In genomic region chr17:34637548-34638525, GRCh38 we compare ENCODE assay signal across 8 cellular contexts. TPM values are rescaled to one million over a fixed set of nuclear protein-coding genes. Genes with fewer than 3 reads are reported as not detected.
DNase-seq lines count a peak whose midpoint lies in the region; ATAC-seq and TF ChIP-seq lines count a peak whose summit lies in the region.

No MANE protein-coding gene starts in this region.

- TF ChIP-seq POLR2A in right lobe of liver (IDR thresholded peaks at IDR 0.05), result no peak

- peaks cover 0 to 14% of the 10 kb centered on the region in 2 donors for H3K27me3 ChIP-seq in right lobe of liver

- peak; percentile 58 for ATAC-seq in GM19397 (IDR thresholded peaks at IDR 0.05; ENCODE audit: unreplicated experiment)
- ATAC-seq in right lobe of liver, result peak; percentile 89 to 97 (median 93)
- no peak for ATAC-seq in GM18909 (IDR thresholded peaks at IDR 0.05; ENCODE audit: poor library complexity, unreplicated experiment)

- DNase-seq in AG09319 (ENCODE audit: extremely low read depth, low read depth) (peak; percentile 10), NCI-H146 (lab: John Stamatoyannopoulos, UW) (peak; percentile 37), choroid plexus epithelial cell (ENCODE audit: low read depth) (peak; percentile 79), right lobe of liver (peak; percentile 78 to 85 (median 78))
- DNase-seq in activated CD4-positive, alpha-beta T cell treated with anti-CD3 and anti-CD28 coated beads for 4 hours, result peak; percentile 75 to 82
- DNase-seq in stimulated activated CD4-positive, alpha-beta T cell treated with anti-CD3 and anti-CD28 coated beads, Interleukin-4, amount 100 ng/mL, for 24 hours, result peak; percentile 84

- H3K9me3 ChIP-seq in right lobe of liver, result no peaks in the 10 kb centered on the region

- intact Hi-C loops in right lobe of liver (cut with DNase I), result loop anchor here (5.0 to 10.0 kb wide), 3 partner anchors 96 to 213 kb away; no protein-coding TSS in a partner anchor

- H3K4me3 ChIP-seq in choroid plexus epithelial cell (ENCODE audit: low read depth, low read length) (peak overlapping the region; percentile 5), right lobe of liver (peak overlapping the region in 2 of 3 donors; percentile 14 to 31)

- H3K36me3 ChIP-seq in right lobe of liver, result no peaks in the 10 kb centered on the region

- peaks cover 0 to 8% (median 0%) of the 10 kb centered on the region in 4 donors for H3K4me1 ChIP-seq in right lobe of liver

- peak; percentile 77 for TF ChIP-seq CTCF in AG09319 (IDR thresholded peaks at IDR 0.05; ENCODE audit: low read depth, low read length)
- TF ChIP-seq CTCF in choroid plexus epithelial cell (conservative IDR thresholded peaks at IDR 0.05; ENCODE audit: low read depth, low read length), result peak; percentile 90
- TF ChIP-seq CTCF in right lobe of liver (IDR thresholded peaks at IDR 0.05), result peak; percentile 73 to 90 (median 80)

- H3K27ac ChIP-seq in right lobe of liver, result no peak overlapping the region

- WGBS in right lobe of liver (ENCODE audit: insufficient coverage, low coverage, low lambda C conversion rate, missing lambda C conversion rate), result 8% methylated on average over 15 of the region's 73 CpGs

RNA-seq across cellular contexts. Expression of gene TMEM132E, which starts 58.5 kb away (rescaled TPM):
- total RNA-seq in right lobe of liver, result under 1 TPM; 0.31 to 0.56 (median 0.43) TPM

Comparison
In these comparisons a context has a peak if more than half of its experiments do, and no peak if none do; other contexts are left out.
1. DNase-seq: peak in every context shown above with its lines; median percentile 84 in stimulated activated CD4-positive, alpha-beta T cell treated with anti-CD3 and anti-CD28 coated beads, Interleukin-4, amount 100 ng/mL, for 24 hours; 79 in choroid plexus epithelial cell; 78 in activated CD4-positive, alpha-beta T cell treated with anti-CD3 and anti-CD28 coated beads for 4 hours; 78 in right lobe of liver; 37 in NCI-H146; 10 in AG09319.